ENCODE assay signal across 1 cellular context in genomic region chr1:110548381-110548780, GRCh38.
TF ChIP-seq lines count a peak whose summit lies in the region.

No MANE protein-coding gene starts in this region.

TF ChIP-seq in K562, 482 proteins besides CTCF, POLR2A, EP300 and RAD21 (continued from another document):
- TF ChIP-seq MBD1 (CRISPR knock-in tag; IDR thresholded peaks at IDR 0.05) (no peak), SMC3 (conservative IDR thresholded peaks at IDR 0.05; ENCODE audit: insufficient read depth, low read depth, low read length) (0 out of 2 replicates have a peak, but pooled peaks have one; percentile 33), NRF1 (conservative IDR thresholded peaks at IDR 0.05 in 1 of 2, IDR thresholded peaks at IDR 0.05 in 1 of 2) (peak; percentile 59 to 62), EP400 (IDR thresholded peaks at IDR 0.05) (no peak), ZNF592 (IDR thresholded peaks at IDR 0.05) (no peak), SIX5 (IDR thresholded peaks at IDR 0.05; ENCODE audit: borderline replicate concordance in 1 of 2, insufficient read depth in 1 of 2, low read depth in 1 of 2, low read length in 2 of 2) (no peak), TAF7 (tag; IDR thresholded peaks at IDR 0.05) (no peak), CHCHD3 (CRISPR knock-in tag; IDR thresholded peaks at IDR 0.05) (no peak)
